In genomic region chr10:86793696-86794095, GRCh38 we compare ENCODE assay signal across 17 cellular contexts.
"Had no signal": no experiment of that assay in that cellular context is flagged by ENCODE, and none has a peak within 500 bp of the region (broad histone marks: within the 10 kb centered on the region; RNA-seq: fewer than 3 reads in every experiment).

No MANE protein-coding gene starts in this region.

- ATAC-seq: activated CD8-positive, alpha-beta T cell treated with anti-CD3 and anti-CD28 coated beads, Interleukin-2, amount 10 ng/mL, durations not matched to agents 7 days and 5 days; body of pancreas; gastrocnemius medialis; left lobe of liver; pancreas; stimulated activated memory B cell treated with anti-CD40 and anti-IgM and Interleukin-4, amounts not matched to agents 10 μg/mL and 1 μg/mL and 100 μg/mL, for 72 hours had no signal

- H3K27ac ChIP-seq: body of pancreas, pancreas, SJSA1, tibial nerve had no signal

- FAIRE-seq: pancreas had no signal

- H3K36me3 ChIP-seq: gastrocnemius medialis, pancreas, SJSA1 had no signal

- DNase-seq: activated CD4-positive, alpha-beta T cell treated with anti-CD3 and anti-CD28 coated beads for 4 hours; activated CD8-positive, alpha-beta memory T cell treated with anti-CD3 and anti-CD28 coated beads, Interleukin-2, amount 50 U/mL, for 4 hours; activated CD8-positive, alpha-beta T cell treated with anti-CD3 and anti-CD28 coated beads, Interleukin-2, amount 10 ng/mL, durations not matched to agents 7 days and 5 days; activated effector memory CD4-positive, alpha-beta T cell treated with anti-CD3 and anti-CD28 coated beads, Interleukin-2, amount 50 U/mL, for 16 hours; activated T-cell treated with anti-CD3 and anti-CD28 coated beads, Interleukin-2, amount 50 U/mL, for 48 hours; amniotic stem cell; body of pancreas; cerebellar nuclear complex; dermis blood vessel endothelial cell; gastrocnemius medialis; heart right ventricle; pancreas; stimulated activated CD4-positive, alpha-beta T cell treated with anti-CD3 and anti-CD28 coated beads, Interleukin-2, amount 100 ng/mL, for 48 hours had no signal

- H3K9me3 ChIP-seq: body of pancreas, gastrocnemius medialis, heart right ventricle, pancreas, SJSA1, tibial nerve had no signal

- H3K4me3 ChIP-seq: body of pancreas, gastrocnemius medialis, heart right ventricle, pancreas, SJSA1, tibial nerve had no signal

- H3K4me1 ChIP-seq: body of pancreas had no signal

- H3K27me3 ChIP-seq: body of pancreas, gastrocnemius medialis, pancreas, SJSA1, tibial nerve had no signal
